ENCODE assay signal across 6 cellular contexts in genomic region chr14:94025720-94026119, GRCh38. TPM values are rescaled to one million over a fixed set of nuclear protein-coding genes. Genes with fewer than 3 reads are reported as not detected.
DNase-seq lines count a peak whose midpoint lies in the region; ATAC-seq and TF ChIP-seq lines count a peak whose summit lies in the region.

No MANE protein-coding gene starts in this region.

- H3K9me3 ChIP-seq in right atrium auricular region (no peaks in the 10 kb centered on the region), upper lobe of right lung (no peaks in the 10 kb centered on the region)

- H3K4me3 ChIP-seq in right atrium auricular region (peak overlapping the region; percentile 61 to 72), upper lobe of right lung (peak overlapping the region; percentile 68)

- H3K27ac ChIP-seq in right atrium auricular region (no peak overlapping the region), foreskin keratinocyte (no peak overlapping the region), upper lobe of right lung (no peak overlapping the region)

- ATAC-seq in Right ventricle myocardium inferior (no peak), foreskin keratinocyte (peak; percentile 5), upper lobe of right lung (no peak), left lobe of liver (no peak)

- no peak for TF ChIP-seq CTCF in right atrium auricular region (IDR thresholded peaks at IDR 0.05)
- no peak for TF ChIP-seq CTCF in foreskin keratinocyte (conservative IDR thresholded peaks at IDR 0.05)
- no peak for TF ChIP-seq CTCF in upper lobe of right lung (IDR thresholded peaks at IDR 0.05)

- H3K4me1 ChIP-seq in right atrium auricular region (peaks cover 0 to 9% of the 10 kb centered on the region in 2 donors), foreskin keratinocyte (peaks cover 20% of the 10 kb centered on the region), upper lobe of right lung (peaks cover 10% of the 10 kb centered on the region)

- intact Hi-C loops in Right ventricle myocardium inferior (cut with DNase I) (no loop called here), upper lobe of right lung (cut with DNase I) (no loop called here)

- H3K36me3 ChIP-seq in right atrium auricular region (no peaks in the 10 kb centered on the region), upper lobe of right lung (no peaks in the 10 kb centered on the region)

- DNase-seq in right atrium auricular region (ENCODE audit: low spot score), result no peak
- DNase-seq in Right ventricle myocardium inferior (ENCODE audit: missing footprints), result no peak
- DNase-seq in foreskin keratinocyte, result peak in 1 of 2 donors; percentile 42
- no peak for DNase-seq in upper lobe of right lung
- DNase-seq in NCI-H1694 (lab: John Stamatoyannopoulos, UW), result no peak
- no peak for DNase-seq in left lobe of liver (ENCODE audit: low spot score)

- H3K27me3 ChIP-seq in right atrium auricular region, result no peaks in the 10 kb centered on the region
- H3K27me3 ChIP-seq in foreskin keratinocyte, result no peaks in the 10 kb centered on the region
- no peaks in the 10 kb centered on the region for H3K27me3 ChIP-seq in upper lobe of right lung

RNA-seq across cellular contexts. Expression of gene OTUB2, which starts 0.4 kb away (rescaled TPM):
- total RNA-seq in right atrium auricular region, result under 1 TPM; 0.43 to 0.48 TPM
- 0.35 TPM for total RNA-seq in Right ventricle myocardium inferior
- 3.0 and 3.6 TPM in 2 replicates for total RNA-seq in foreskin keratinocyte
- polyA plus RNA-seq in foreskin keratinocyte, result 1.8 and 1.9 TPM in 2 replicates
- 1.0 TPM for total RNA-seq in upper lobe of right lung
- 1.1 TPM for total RNA-seq in left lobe of liver

RNA-seq across cellular contexts. Expression of gene CCDC197, which starts 28.6 kb away (rescaled TPM):
- total RNA-seq in right atrium auricular region (not detected), Right ventricle myocardium inferior (0.84 TPM), foreskin keratinocyte (not detected in 2 replicates), upper lobe of right lung (not detected), left lobe of liver (not detected)
- polyA plus RNA-seq in foreskin keratinocyte, result not detected in 2 replicates

RNA-seq across cellular contexts. Expression of gene ASB2, which starts 49.4 kb away (rescaled TPM):
- total RNA-seq in right atrium auricular region (100 to 1,000 TPM; 115 to 187 TPM), Right ventricle myocardium inferior (294 TPM), foreskin keratinocyte (not detected in 2 replicates), upper lobe of right lung (3.2 TPM), left lobe of liver (0.20 TPM)
- 0.03 TPM in 1 of 2 replicates, not detected in the other for polyA plus RNA-seq in foreskin keratinocyte

RNA-seq across cellular contexts. Expression of gene DDX24, which starts 55.3 kb away (rescaled TPM):
- total RNA-seq in right atrium auricular region (100 to 1,000 TPM; 166 to 178 TPM), Right ventricle myocardium inferior (187 TPM), foreskin keratinocyte (157 and 163 TPM in 2 replicates), upper lobe of right lung (191 TPM), left lobe of liver (54.2 TPM)
- polyA plus RNA-seq in foreskin keratinocyte, result 96.2 and 107 TPM in 2 replicates

RNA-seq across cellular contexts. Expression of gene IFI27L1, which starts 55.4 kb away (rescaled TPM):
- total RNA-seq in right atrium auricular region (10 to 100 TPM; 13.8 to 21.1 TPM), Right ventricle myocardium inferior (10.7 TPM), foreskin keratinocyte (23.6 and 25.3 TPM in 2 replicates), upper lobe of right lung (15.2 TPM), left lobe of liver (5.9 TPM)
- polyA plus RNA-seq in foreskin keratinocyte, result 32.3 and 38.1 TPM in 2 replicates

Comparison
In these comparisons a context has a peak if more than half of its experiments do, and no peak if none do; other contexts are left out.
1. RNA of gene ASB2, which starts 49.4 kb away (total RNA-seq): 294 TPM in Right ventricle myocardium inferior (single experiment) and 115 to 187 TPM in right atrium auricular region; 3.2 TPM in upper lobe of right lung (single experiment), 0.20 TPM in left lobe of liver (single experiment) and not detected in foreskin keratinocyte; every median in the first group is over 10 times any median in the second.